8 cellular contexts compared by ENCODE assay signal in the genomic region with DNA sequence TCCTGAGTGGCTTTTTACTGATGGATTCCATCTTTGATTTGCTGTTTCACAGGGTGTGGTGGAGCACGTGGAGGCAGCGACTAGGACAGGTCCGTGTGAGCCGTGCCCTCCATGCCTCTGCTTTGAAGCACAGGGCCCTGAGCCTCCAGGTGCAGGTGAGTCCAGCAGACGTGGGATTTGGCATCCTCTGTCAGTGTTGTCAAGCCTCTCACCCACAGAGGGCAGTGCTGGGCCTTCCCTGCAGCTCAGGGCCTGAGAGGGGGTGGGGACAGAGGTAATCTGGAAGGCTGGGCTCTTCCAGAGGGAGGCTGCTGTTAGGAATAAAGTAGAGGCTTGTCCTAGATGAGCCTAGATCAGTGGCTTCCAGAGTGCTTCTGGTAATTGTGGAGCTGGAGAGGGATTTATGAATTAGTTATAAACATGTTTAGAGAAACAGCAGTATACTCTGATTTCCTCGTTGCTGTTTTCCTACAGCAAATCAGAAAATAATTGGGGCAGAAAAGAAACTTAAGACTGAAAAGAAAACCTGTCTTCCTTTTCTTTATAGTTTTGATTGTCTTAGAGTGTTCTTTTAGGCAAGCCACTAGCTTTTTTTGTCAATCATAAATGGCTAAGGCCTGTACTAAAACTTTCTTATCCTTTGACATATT.
DNase-seq lines count a peak whose midpoint lies in the region; ATAC-seq and TF ChIP-seq lines count a peak whose summit lies in the region.

No MANE protein-coding gene starts in this region.

- no peaks in the 10 kb centered on the region for H3K27me3 Mint-ChIP-seq in naive thymus-derived CD4-positive, alpha-beta T cell

- H3K27ac ChIP-seq in esophagus muscularis mucosa (replicated peaks in 1 of 4) (no peak overlapping the region), subcutaneous abdominal adipose tissue (ENCODE audit: low read depth, low read length) (peak overlapping the region; percentile 48)
- H3K27ac ChIP-seq in naive thymus-derived CD4-positive, alpha-beta T cell (ENCODE audit: low read depth, low read length) = peak overlapping the region; percentile 37

- POLR2A ChIA-PET in naive thymus-derived CD4-positive, alpha-beta T cell (lab: Charles Lee) = no interaction called here

- no peaks in the 10 kb centered on the region for H3K9me3 ChIP-seq in esophagus muscularis mucosa
- no peaks in the 10 kb centered on the region for H3K9me3 ChIP-seq in naive thymus-derived CD4-positive, alpha-beta T cell (ENCODE audit: control insufficient read depth in 2 of 3, low read length in 3 of 3)
- no peaks in the 10 kb centered on the region for H3K9me3 ChIP-seq in subcutaneous abdominal adipose tissue (ENCODE audit: control insufficient read depth in 5 of 5, low read length in 5 of 5)

- H3K9me3 Mint-ChIP-seq in naive thymus-derived CD4-positive, alpha-beta T cell = no peaks in the 10 kb centered on the region

- CTCF ChIA-PET in naive thymus-derived CD4-positive, alpha-beta T cell (lab: Charles Lee) = interaction anchor here (0.6 to 1.4 kb wide), 6 partner anchors 27 to 903 kb away, joined by 3 to 6 read pairs (median 4); no protein-coding TSS in a partner anchor

- H3K4me3 Mint-ChIP-seq in naive thymus-derived CD4-positive, alpha-beta T cell = no peak overlapping the region

- peak; percentile 52 to 76 (median 70) for TF ChIP-seq CTCF in esophagus muscularis mucosa (IDR thresholded peaks at IDR 0.05)

- intact Hi-C loops in esophagus muscularis mucosa (cut with DNase I) = no loop called here
- intact Hi-C loops in naive thymus-derived CD4-positive, alpha-beta T cell (cut with micrococcal nuclease) = no loop called here

- peak; percentile 74 for ATAC-seq in naive thymus-derived CD4-positive, alpha-beta T cell
- ATAC-seq in HG03432 (IDR thresholded peaks at IDR 0.05; ENCODE audit: unreplicated experiment) = no peak

- DNase-seq in CD1c-positive myeloid dendritic cell (ENCODE audit: extremely low spot score) (peak; percentile 39), HK-2 (ENCODE audit: unreplicated experiment) (peak; percentile 63), NCI-H82 treated with DMSO at 0.1 percent for 48 hours (lab: John Stamatoyannopoulos, UW; ENCODE audit: unreplicated experiment) (peak; percentile 64), activated T-cell treated with anti-CD3 and anti-CD28 coated beads for 4 hours (peak; percentile 16), esophagus muscularis mucosa (ENCODE audit: extremely low spot score) (no peak)
- peak; percentile 8 to 54 (median 23) for DNase-seq in naive thymus-derived CD4-positive, alpha-beta T cell

- H3K4me1 Mint-ChIP-seq in naive thymus-derived CD4-positive, alpha-beta T cell = peaks cover 0 to 13% (median 3%) of the 10 kb centered on the region in 7 donors

- H3K27ac Mint-ChIP-seq in naive thymus-derived CD4-positive, alpha-beta T cell = peak overlapping the region; percentile 12 to 71 (median 47)

- H3K36me3 Mint-ChIP-seq in naive thymus-derived CD4-positive, alpha-beta T cell = peaks cover 3 to 32% (median 14%) of the 10 kb centered on the region in 5 donors

- no peak overlapping the region for H3K4me3 ChIP-seq in esophagus muscularis mucosa
- H3K4me3 ChIP-seq in naive thymus-derived CD4-positive, alpha-beta T cell (ENCODE audit: low read length) = no peak overlapping the region
- H3K4me3 ChIP-seq in subcutaneous abdominal adipose tissue (ENCODE audit: low read depth in 1 of 5, low read length in 5 of 5) = no peak overlapping the region

- no peak for TF ChIP-seq EP300 in esophagus muscularis mucosa (IDR thresholded peaks at IDR 0.05)

- H3K4me1 ChIP-seq in esophagus muscularis mucosa = peaks cover 0 to 5% (median 2%) of the 10 kb centered on the region in 4 donors
- H3K4me1 ChIP-seq in naive thymus-derived CD4-positive, alpha-beta T cell (ENCODE audit: control insufficient read depth in 2 of 2, insufficient read depth in 2 of 2, low read length in 2 of 2) = no peaks in the 10 kb centered on the region
- H3K4me1 ChIP-seq in subcutaneous abdominal adipose tissue (ENCODE audit: control insufficient read depth in 5 of 5, insufficient read depth in 5 of 5, low read length in 5 of 5) = peaks cover 0 to 13% (median 9%) of the 10 kb centered on the region in 5 donors

- no peaks in the 10 kb centered on the region for H3K27me3 ChIP-seq in esophagus muscularis mucosa
- H3K27me3 ChIP-seq in naive thymus-derived CD4-positive, alpha-beta T cell (ENCODE audit: control insufficient read depth in 2 of 2, insufficient read depth in 2 of 2, low read length in 2 of 2) = no peaks in the 10 kb centered on the region
- H3K27me3 ChIP-seq in subcutaneous abdominal adipose tissue (ENCODE audit: control insufficient read depth in 5 of 5, insufficient read depth in 4 of 5, low read length in 5 of 5) = no peaks in the 10 kb centered on the region

- no peak for TF ChIP-seq POLR2A in esophagus muscularis mucosa (IDR thresholded peaks at IDR 0.05; ENCODE audit: low read depth)

- WGBS in esophagus muscularis mucosa = 44% methylated on average over 6 of the region's 6 CpGs

- H3K36me3 ChIP-seq in esophagus muscularis mucosa (peaks cover 0 to 16% (median 7%) of the 10 kb centered on the region in 4 donors), subcutaneous abdominal adipose tissue (ENCODE audit: control insufficient read depth in 5 of 5, insufficient read depth in 5 of 5, low read length in 5 of 5) (peaks cover 0 to 5% (median 3%) of the 10 kb centered on the region in 5 donors)
- peaks cover 6 to 55% (median 22%) of the 10 kb centered on the region in 3 experiments for H3K36me3 ChIP-seq in naive thymus-derived CD4-positive, alpha-beta T cell (ENCODE audit: control insufficient read depth in 2 of 3, insufficient read depth in 3 of 3, low read length in 3 of 3)

- no peak overlapping the region for H3K9ac ChIP-seq in subcutaneous abdominal adipose tissue (ENCODE audit: low read length in 5 of 5)

Comparison
In these comparisons a context has a peak if more than half of its experiments do, and no peak if none do; other contexts are left out.
1. H3K27ac ChIP-seq: peak in naive thymus-derived CD4-positive, alpha-beta T cell (single experiment) and subcutaneous abdominal adipose tissue (single experiment); none in esophagus muscularis mucosa (0 of 4).